In the genomic region with DNA sequence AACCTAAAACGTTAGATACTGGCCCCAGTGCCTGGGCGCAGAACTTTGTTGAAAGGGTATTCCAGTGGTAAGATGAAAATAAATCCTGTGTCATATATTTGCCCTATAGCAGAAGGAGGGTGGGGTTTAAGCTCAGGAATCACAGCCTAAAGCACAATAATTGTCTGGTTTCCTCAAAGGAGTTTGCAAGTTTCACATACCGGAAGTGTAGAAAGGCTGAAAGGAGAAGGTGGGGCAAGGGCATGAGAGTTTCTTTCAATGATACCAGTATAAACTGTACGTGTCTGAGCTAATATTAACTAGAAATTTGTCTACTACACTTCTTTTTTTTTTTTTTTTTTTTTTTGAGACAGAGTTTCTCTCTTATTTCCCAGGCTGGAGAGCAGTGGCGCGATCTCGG, we compare ENCODE assay signal across 8 cellular contexts.
DNase-seq lines count a peak whose midpoint lies in the region; ATAC-seq, FAIRE-seq and TF ChIP-seq lines count a peak whose summit lies in the region.
"Not testable (repeated sequence)": the region's sequence is repeated elsewhere in the genome, so short reads cannot be mapped to it uniquely, and the experiment has no call there.

No MANE protein-coding gene starts in this region.

- H2AFZ ChIP-seq in endothelial cell of umbilical vein (ENCODE audit: low read depth, low read length) = not testable (repeated sequence)

- intact Hi-C loops in endothelial cell of umbilical vein (cut with micrococcal nuclease) = not testable (repeated sequence)

- TF ChIP-seq POLR2A in endothelial cell of umbilical vein (IDR thresholded peaks at IDR 0.05; ENCODE audit: low read depth, low read length) = not testable (repeated sequence)

- H3K9me3 ChIP-seq in endothelial cell of umbilical vein (replicated peaks; ENCODE audit: control insufficient read depth, insufficient read depth, low read length) = not testable (repeated sequence)

- dilution Hi-C loops in endothelial cell of umbilical vein (cut with MboI; ENCODE audit: extremely low pct_ligation_motif_present, low sequenced_read_pairs) = not testable (repeated sequence)

- POLR2A ChIA-PET in endothelial cell of umbilical vein (lab: Charles Lee) = not testable (repeated sequence)

- CTCF ChIA-PET in endothelial cell of umbilical vein (lab: Charles Lee) = not testable (repeated sequence)

- peak; percentile 84 for FAIRE-seq in endothelial cell of umbilical vein (lab: Jason Lieb, UNC)

- not testable (repeated sequence) for H3K9me1 ChIP-seq in endothelial cell of umbilical vein (replicated peaks; ENCODE audit: control insufficient read depth, extremely low read depth, insufficient read depth, low read length)

- H3K4me1 ChIP-seq in endothelial cell of umbilical vein (ENCODE audit: control insufficient read depth, extremely low read depth, insufficient read depth, low read length) = not testable (repeated sequence)

- H3K4me3 ChIP-seq in endothelial cell of umbilical vein (replicated peaks in 1 of 3; ENCODE audit: insufficient read depth in 1 of 3, low read depth in 1 of 3, low read length in 3 of 3) = not testable (repeated sequence)

- ATAC-seq in GM18858 (IDR thresholded peaks at IDR 0.05; ENCODE audit: unreplicated experiment) = peak; percentile 51
- peak; percentile 84 for ATAC-seq in GM21360 (IDR thresholded peaks at IDR 0.05; ENCODE audit: unreplicated experiment)
- peak; percentile 65 for ATAC-seq in HG02852 (IDR thresholded peaks at IDR 0.05; ENCODE audit: unreplicated experiment)
- ATAC-seq in HG03432 (IDR thresholded peaks at IDR 0.05; ENCODE audit: unreplicated experiment) = peak; percentile 81

- H3K27ac ChIP-seq in endothelial cell of umbilical vein (ENCODE audit: insufficient read depth, low read depth, low read length) = not testable (repeated sequence)

- H3K27me3 ChIP-seq in endothelial cell of umbilical vein (ENCODE audit: control insufficient read depth in 2 of 2, insufficient read depth in 2 of 2, low read length in 2 of 2) = not testable (repeated sequence)

- TF ChIP-seq CTCF in endothelial cell of umbilical vein (IDR thresholded peaks at IDR 0.05; ENCODE audit: extremely low read depth in 1 of 2, insufficient read depth in 1 of 2, low read depth in 1 of 2, low read length in 2 of 2) = not testable (repeated sequence)

- not testable (repeated sequence) for H3K79me2 ChIP-seq in endothelial cell of umbilical vein (ENCODE audit: control insufficient read depth, insufficient read depth, low read length)

- DNase-seq in CD1c-positive myeloid dendritic cell (ENCODE audit: extremely low spot score) = peak; percentile 43
- peak; percentile 35 for DNase-seq in NOMO-1 treated with dmso at 0.1 percent for 144 hours (lab: John Stamatoyannopoulos, UW; ENCODE audit: unreplicated experiment)
- not testable (repeated sequence) for DNase-seq in endothelial cell of umbilical vein (ENCODE audit: low read depth, low spot score)
- peak; percentile 35 for DNase-seq in mucosa of gallbladder (ENCODE audit: low spot score)

- BruUV-seq in endothelial cell of umbilical vein (replicated peaks; lab: Mats Ljungman, UMichigan) = not testable (repeated sequence)

- not testable (repeated sequence) for H4K20me1 ChIP-seq in endothelial cell of umbilical vein (replicated peaks; ENCODE audit: control insufficient read depth, extremely low read depth, insufficient read depth, low read length)

- H3K4me2 ChIP-seq in endothelial cell of umbilical vein (ENCODE audit: insufficient read depth, low read length) = not testable (repeated sequence)

- H3K36me3 ChIP-seq in endothelial cell of umbilical vein (ENCODE audit: control insufficient read depth in 2 of 2, extremely low read depth in 1 of 2, insufficient read depth in 2 of 2, low read length in 2 of 2) = not testable (repeated sequence)

- H3K9ac ChIP-seq in endothelial cell of umbilical vein (replicated peaks; ENCODE audit: extremely low read depth, insufficient read depth, low read length) = not testable (repeated sequence)
